ENCODE assay signal across 24 cellular contexts in genomic region chr4:83071116-83071515, GRCh38. TPM values are rescaled to one million over a fixed set of nuclear protein-coding genes. Genes with fewer than 3 reads are reported as not detected.
A peak's percentile ranks its signal among the peaks of the same experiment; 100 is the strongest.
DNase-seq lines count a peak whose midpoint lies in the region; ATAC-seq and TF ChIP-seq lines count a peak whose summit lies in the region.
"Had no signal": no experiment of that assay in that cellular context is flagged by ENCODE, and none has a peak within 500 bp of the region (broad histone marks: within the 10 kb centered on the region; RNA-seq: fewer than 3 reads in every experiment).

No MANE protein-coding gene starts in this region.

- H3K27me3 Mint-ChIP-seq in activated naive CD4-positive, alpha-beta T cell treated with anti-CD3 and anti-CD28 coated beads, Interleukin-2, amount 50 U/mL, for 24 hours, result no peaks in the 10 kb centered on the region
- no peaks in the 10 kb centered on the region for H3K27me3 Mint-ChIP-seq in activated naive CD4-positive, alpha-beta T cell treated with anti-CD3 and anti-CD28 coated beads for 36 hours (ENCODE audit: low read depth)
- H3K27me3 Mint-ChIP-seq in T-helper 17 cell, result no peaks in the 10 kb centered on the region
- no peaks in the 10 kb centered on the region for H3K27me3 Mint-ChIP-seq in stimulated activated memory B cell treated with anti-CD40 and anti-IgM and Interleukin-4, amounts not matched to agents 10 μg/mL and 1 μg/mL and 100 μg/mL, for 72 hours
- H3K27me3 Mint-ChIP-seq: activated T-helper 17 cell treated with anti-CD3 and anti-CD28 coated beads, Interleukin-2, amount 50 U/mL, for 72 hours; CD4-positive, CD25-positive, alpha-beta regulatory T cell; type B pancreatic cell had no signal

- H3K4me3 Mint-ChIP-seq in activated naive CD4-positive, alpha-beta T cell treated with anti-CD3 and anti-CD28 coated beads, Interleukin-2, amount 50 U/mL, for 24 hours, result no peak overlapping the region
- H3K4me3 Mint-ChIP-seq in activated naive CD4-positive, alpha-beta T cell treated with anti-CD3 and anti-CD28 coated beads for 36 hours, result no peak overlapping the region
- H3K4me3 Mint-ChIP-seq in T-helper 17 cell, result no peak overlapping the region
- no peak overlapping the region for H3K4me3 Mint-ChIP-seq in stimulated activated memory B cell treated with anti-CD40 and anti-IgM and Interleukin-4, amounts not matched to agents 10 μg/mL and 1 μg/mL and 100 μg/mL, for 72 hours
- H3K4me3 Mint-ChIP-seq: activated T-helper 17 cell treated with anti-CD3 and anti-CD28 coated beads, Interleukin-2, amount 50 U/mL, for 72 hours; CD4-positive, CD25-positive, alpha-beta regulatory T cell; endodermal cell; type B pancreatic cell had no signal

- H3K27ac Mint-ChIP-seq in activated naive CD4-positive, alpha-beta T cell treated with anti-CD3 and anti-CD28 coated beads, Interleukin-2, amount 50 U/mL, for 24 hours, result peak overlapping the region; percentile 70
- no peak overlapping the region for H3K27ac Mint-ChIP-seq in activated naive CD4-positive, alpha-beta T cell treated with anti-CD3 and anti-CD28 coated beads for 36 hours
- H3K27ac Mint-ChIP-seq in T-helper 17 cell, result peak overlapping the region; percentile 71
- peak overlapping the region; percentile 5 for H3K27ac Mint-ChIP-seq in stimulated activated memory B cell treated with anti-CD40 and anti-IgM and Interleukin-4, amounts not matched to agents 10 μg/mL and 1 μg/mL and 100 μg/mL, for 72 hours
- H3K27ac Mint-ChIP-seq: activated T-helper 17 cell treated with anti-CD3 and anti-CD28 coated beads, Interleukin-2, amount 50 U/mL, for 72 hours; endodermal cell; type B pancreatic cell had no signal

- no peak for DNase-seq in activated naive CD4-positive, alpha-beta T cell treated with anti-CD3 and anti-CD28 coated beads for 36 hours
- DNase-seq in T-helper 17 cell, result no peak
- peak; percentile 40 for DNase-seq in fibroblast of pulmonary artery (ENCODE audit: low read depth)
- no peak for DNase-seq in T-helper 1 cell
- no peak for DNase-seq in activated gamma-delta T cell (lab: John Stamatoyannopoulos, UW)
- DNase-seq in NCI-H2107 (lab: John Stamatoyannopoulos, UW), result no peak
- DNase-seq: amniotic stem cell; CD4-positive, CD25-positive, alpha-beta regulatory T cell; endodermal cell; GOT3; NCI-H1930; NCI-H510A treated with DMSO at 0.1 percent for 48 hours; occipital lobe; right lobe of liver; SIG-M5; stomach; T1000 had no signal

- intact Hi-C loops in activated naive CD4-positive, alpha-beta T cell treated with anti-CD3 and anti-CD28 coated beads for 36 hours (cut with micrococcal nuclease), result loop anchor here (5.0 kb wide), 1 partner anchor 571 kb away; no protein-coding TSS in a partner anchor

- no peak for TF ChIP-seq CTCF in fibroblast of pulmonary artery (IDR thresholded peaks at IDR 0.05; ENCODE audit: low read length, missing control alignments)

- peaks cover 18% of the 10 kb centered on the region for H3K36me3 Mint-ChIP-seq in activated naive CD4-positive, alpha-beta T cell treated with anti-CD3 and anti-CD28 coated beads, Interleukin-2, amount 50 U/mL, for 24 hours
- H3K36me3 Mint-ChIP-seq in activated naive CD4-positive, alpha-beta T cell treated with anti-CD3 and anti-CD28 coated beads for 36 hours (ENCODE audit: low read depth), result peaks cover 14% of the 10 kb centered on the region
- peaks cover 20% of the 10 kb centered on the region for H3K36me3 Mint-ChIP-seq in T-helper 17 cell (ENCODE audit: low read depth)
- H3K36me3 Mint-ChIP-seq in stimulated activated memory B cell treated with anti-CD40 and anti-IgM and Interleukin-4, amounts not matched to agents 10 μg/mL and 1 μg/mL and 100 μg/mL, for 72 hours, result peaks cover 47% of the 10 kb centered on the region

- CTCF ChIA-PET in activated naive CD4-positive, alpha-beta T cell treated with anti-CD3 and anti-CD28 coated beads for 36 hours (lab: Charles Lee), result interaction anchor here (0.6 to 4.4 kb wide), 15 partner anchors 10 to 516 kb away, joined by 3 to 24 read pairs (median 4); partner anchors contain the start of gene COPS4

- ATAC-seq in T-helper 17 cell, result no peak
- no peak for ATAC-seq in stimulated activated memory B cell treated with anti-CD40 and anti-IgM and Interleukin-4, amounts not matched to agents 10 μg/mL and 1 μg/mL and 100 μg/mL, for 72 hours
- ATAC-seq: activated T-helper 17 cell treated with anti-CD3 and anti-CD28 coated beads, Interleukin-2, amount 50 U/mL, for 72 hours; gastroesophageal sphincter; HepG2; left lobe of liver; right lobe of liver had no signal

- no peaks in the 10 kb centered on the region for H3K9me3 Mint-ChIP-seq in activated naive CD4-positive, alpha-beta T cell treated with anti-CD3 and anti-CD28 coated beads, Interleukin-2, amount 50 U/mL, for 24 hours
- H3K9me3 Mint-ChIP-seq in activated naive CD4-positive, alpha-beta T cell treated with anti-CD3 and anti-CD28 coated beads for 36 hours, result no peaks in the 10 kb centered on the region
- H3K9me3 Mint-ChIP-seq in stimulated activated memory B cell treated with anti-CD40 and anti-IgM and Interleukin-4, amounts not matched to agents 10 μg/mL and 1 μg/mL and 100 μg/mL, for 72 hours, result no peaks in the 10 kb centered on the region
- H3K9me3 Mint-ChIP-seq: activated T-helper 17 cell treated with anti-CD3 and anti-CD28 coated beads, Interleukin-2, amount 50 U/mL, for 72 hours; endodermal cell had no signal

- H3K4me3 ChIP-seq in fibroblast of pulmonary artery (replicated peaks; ENCODE audit: low read depth, low read length), result no peak overlapping the region
- H3K4me3 ChIP-seq: gastroesophageal sphincter, right lobe of liver, stomach had no signal

- H3K4me1 Mint-ChIP-seq in activated naive CD4-positive, alpha-beta T cell treated with anti-CD3 and anti-CD28 coated beads, Interleukin-2, amount 50 U/mL, for 24 hours, result peaks cover 14% of the 10 kb centered on the region
- peaks cover 13% of the 10 kb centered on the region for H3K4me1 Mint-ChIP-seq in activated naive CD4-positive, alpha-beta T cell treated with anti-CD3 and anti-CD28 coated beads for 36 hours (ENCODE audit: low read depth)
- H3K4me1 Mint-ChIP-seq in T-helper 17 cell, result peaks cover 12% of the 10 kb centered on the region
- peaks cover 10% of the 10 kb centered on the region for H3K4me1 Mint-ChIP-seq in stimulated activated memory B cell treated with anti-CD40 and anti-IgM and Interleukin-4, amounts not matched to agents 10 μg/mL and 1 μg/mL and 100 μg/mL, for 72 hours
- H3K4me1 Mint-ChIP-seq: activated T-helper 17 cell treated with anti-CD3 and anti-CD28 coated beads, Interleukin-2, amount 50 U/mL, for 72 hours had no signal

- H3K9me3 ChIP-seq in T-helper 17 cell (ENCODE audit: control insufficient read depth, low read length, poor library complexity, severe bottlenecking), result no peaks in the 10 kb centered on the region
- H3K9me3 ChIP-seq: gastroesophageal sphincter, right lobe of liver, stomach had no signal

RNA-seq across cellular contexts. Expression of gene COPS4, which starts 36.1 kb away (rescaled TPM):
- total RNA-seq in activated naive CD4-positive, alpha-beta T cell treated with anti-CD3 and anti-CD28 coated beads for 36 hours, result 10 to 100 TPM; 37.1 to 38.6 TPM
- total RNA-seq in T-helper 17 cell, result 10 to 100 TPM; 24.1 to 25.4 TPM

RNA-seq across cellular contexts. Expression of gene PLAC8, which starts 43.4 kb away (rescaled TPM):
- 10 to 100 TPM; 62.0 to 62.3 TPM for total RNA-seq in activated naive CD4-positive, alpha-beta T cell treated with anti-CD3 and anti-CD28 coated beads for 36 hours
- total RNA-seq in T-helper 17 cell, result 100 to 1,000 TPM; 146 to 182 TPM
